11 cellular contexts compared by ENCODE assay signal in genomic region chr1:172697463-172698100, GRCh38. TPM values are rescaled to one million over a fixed set of nuclear protein-coding genes. Genes with fewer than 3 reads are reported as not detected.
DNase-seq lines count a peak whose midpoint lies in the region; ATAC-seq lines count a peak whose summit lies in the region.
"Had no signal": no experiment of that assay in that cellular context is flagged by ENCODE, and none has a peak within 500 bp of the region (broad histone marks: within the 10 kb centered on the region; RNA-seq: fewer than 3 reads in every experiment).

No MANE protein-coding gene starts in this region.

- peak overlapping the region; percentile 89 for H3K27ac Mint-ChIP-seq in activated naive CD4-positive, alpha-beta T cell treated with anti-CD3 and anti-CD28 coated beads for 36 hours
- peak overlapping the region; percentile 98 for H3K27ac Mint-ChIP-seq in activated naive CD8-positive, alpha-beta T cell treated with anti-CD3 and anti-CD28 coated beads, Interleukin-2, amount 50 U/mL, for 24 hours
- peak overlapping the region; percentile 89 for H3K27ac Mint-ChIP-seq in stimulated activated naive B cell treated with anti-CD40 and anti-IgM and Interleukin-4, amounts not matched to agents 10 μg/mL and 1 μg/mL and 100 μg/mL, for 72 hours

- no peaks in the 10 kb centered on the region for H3K36me3 Mint-ChIP-seq in activated naive CD4-positive, alpha-beta T cell treated with anti-CD3 and anti-CD28 coated beads for 36 hours (ENCODE audit: low read depth)
- peaks cover 11% of the 10 kb centered on the region for H3K36me3 Mint-ChIP-seq in activated naive CD8-positive, alpha-beta T cell treated with anti-CD3 and anti-CD28 coated beads, Interleukin-2, amount 50 U/mL, for 24 hours (ENCODE audit: low read depth)
- no peaks in the 10 kb centered on the region for H3K36me3 Mint-ChIP-seq in stimulated activated naive B cell treated with anti-CD40 and anti-IgM and Interleukin-4, amounts not matched to agents 10 μg/mL and 1 μg/mL and 100 μg/mL, for 72 hours

- peaks cover 53% of the 10 kb centered on the region for H3K4me1 Mint-ChIP-seq in activated naive CD4-positive, alpha-beta T cell treated with anti-CD3 and anti-CD28 coated beads for 36 hours (ENCODE audit: low read depth)
- H3K4me1 Mint-ChIP-seq in activated naive CD8-positive, alpha-beta T cell treated with anti-CD3 and anti-CD28 coated beads, Interleukin-2, amount 50 U/mL, for 24 hours: no peaks in the 10 kb centered on the region
- peaks cover 21 to 37% of the 10 kb centered on the region in 2 donors for H3K4me1 Mint-ChIP-seq in stimulated activated naive B cell treated with anti-CD40 and anti-IgM and Interleukin-4, amounts not matched to agents 10 μg/mL and 1 μg/mL and 100 μg/mL, for 72 hours

- ATAC-seq in activated naive CD8-positive, alpha-beta T cell treated with anti-CD3 and anti-CD28 coated beads, Interleukin-2, amount 50 U/mL, for 24 hours: peak; percentile 55
- peak; percentile 66 to 72 for ATAC-seq in stimulated activated naive B cell treated with anti-CD40 and anti-IgM and Interleukin-4, amounts not matched to agents 10 μg/mL and 1 μg/mL and 100 μg/mL, for 72 hours (replicated peaks)
- ATAC-seq in HG03457 (IDR thresholded peaks at IDR 0.05; ENCODE audit: unreplicated experiment): no peak

- H3K9me3 Mint-ChIP-seq in activated naive CD4-positive, alpha-beta T cell treated with anti-CD3 and anti-CD28 coated beads for 36 hours: no peaks in the 10 kb centered on the region
- peaks cover 10% of the 10 kb centered on the region for H3K9me3 Mint-ChIP-seq in activated naive CD8-positive, alpha-beta T cell treated with anti-CD3 and anti-CD28 coated beads, Interleukin-2, amount 50 U/mL, for 24 hours
- peaks cover 0 to 3% of the 10 kb centered on the region in 2 donors for H3K9me3 Mint-ChIP-seq in stimulated activated naive B cell treated with anti-CD40 and anti-IgM and Interleukin-4, amounts not matched to agents 10 μg/mL and 1 μg/mL and 100 μg/mL, for 72 hours

- no peaks in the 10 kb centered on the region for H3K27me3 Mint-ChIP-seq in activated naive CD4-positive, alpha-beta T cell treated with anti-CD3 and anti-CD28 coated beads for 36 hours (ENCODE audit: low read depth)
- no peaks in the 10 kb centered on the region for H3K27me3 Mint-ChIP-seq in activated naive CD8-positive, alpha-beta T cell treated with anti-CD3 and anti-CD28 coated beads, Interleukin-2, amount 50 U/mL, for 24 hours
- H3K27me3 Mint-ChIP-seq in stimulated activated naive B cell treated with anti-CD40 and anti-IgM and Interleukin-4, amounts not matched to agents 10 μg/mL and 1 μg/mL and 100 μg/mL, for 72 hours: no peaks in the 10 kb centered on the region

- intact Hi-C loops in activated naive CD4-positive, alpha-beta T cell treated with anti-CD3 and anti-CD28 coated beads for 36 hours (cut with micrococcal nuclease): loop anchor here (1.0 to 5.0 kb wide), 4 partner anchors 19 to 360 kb away; no protein-coding TSS in a partner anchor

- DNase-seq in activated naive CD4-positive, alpha-beta T cell treated with anti-CD3 and anti-CD28 coated beads for 36 hours: peak; percentile 41
- no peak for DNase-seq in activated naive CD4-positive, alpha-beta T cell treated with anti-CD3 and anti-CD28 coated beads, Interleukin-2, amount 50 U/mL, for 16 hours
- peak; percentile 30 for DNase-seq in NOMO-1 treated with dmso at 0.1 percent for 144 hours (lab: John Stamatoyannopoulos, UW; ENCODE audit: unreplicated experiment)
- no peak for DNase-seq in activated naive CD8-positive, alpha-beta T cell treated with anti-CD3 and anti-CD28 coated beads, Interleukin-2, amount 50 U/mL, for 24 hours
- DNase-seq in stimulated activated naive B cell treated with anti-CD40 and anti-IgM and Interleukin-4, amounts not matched to agents 10 μg/mL and 1 μg/mL and 100 μg/mL, for 72 hours: no peak
- no peak for DNase-seq in NCI-H1105 treated with DMSO at 0.1 percent for 48 hours (lab: John Stamatoyannopoulos, UW)
- DNase-seq in NCI-H524 treated with DMSO at 0.1 percent for 48 hours (lab: John Stamatoyannopoulos, UW): no peak
- DNase-seq: aorta, NCI-H1048, stomach had no signal

- CTCF ChIA-PET in activated naive CD4-positive, alpha-beta T cell treated with anti-CD3 and anti-CD28 coated beads for 36 hours (lab: Charles Lee): interaction anchor here (0.7 to 1.6 kb wide), 2 partner anchors 27 to 253 kb away, joined by 3 to 10 read pairs; no protein-coding TSS in a partner anchor

- peak overlapping the region; percentile 16 for H3K4me3 Mint-ChIP-seq in activated naive CD4-positive, alpha-beta T cell treated with anti-CD3 and anti-CD28 coated beads for 36 hours
- H3K4me3 Mint-ChIP-seq in activated naive CD8-positive, alpha-beta T cell treated with anti-CD3 and anti-CD28 coated beads, Interleukin-2, amount 50 U/mL, for 24 hours: peak overlapping the region; percentile 73
- peak overlapping the region; percentile 24 to 51 for H3K4me3 Mint-ChIP-seq in stimulated activated naive B cell treated with anti-CD40 and anti-IgM and Interleukin-4, amounts not matched to agents 10 μg/mL and 1 μg/mL and 100 μg/mL, for 72 hours

RNA-seq across cellular contexts. Expression of gene FASLG, which starts 38.7 kb away (rescaled TPM):
- under 1 TPM; 0.31 to 0.67 TPM for total RNA-seq in activated naive CD4-positive, alpha-beta T cell treated with anti-CD3 and anti-CD28 coated beads for 36 hours
- total RNA-seq: stomach had no signal

Comparison
In these comparisons a context has a peak if more than half of its experiments do, and no peak if none do; other contexts are left out.
1. DNase-seq: peak in activated naive CD4-positive, alpha-beta T cell treated with anti-CD3 and anti-CD28 coated beads for 36 hours (single experiment) and NOMO-1 treated with dmso at 0.1 percent for 144 hours (single experiment); none in activated naive CD4-positive, alpha-beta T cell treated with anti-CD3 and anti-CD28 coated beads, Interleukin-2, amount 50 U/mL, for 16 hours (single experiment), activated naive CD8-positive, alpha-beta T cell treated with anti-CD3 and anti-CD28 coated beads, Interleukin-2, amount 50 U/mL, for 24 hours (single experiment), stimulated activated naive B cell treated with anti-CD40 and anti-IgM and Interleukin-4, amounts not matched to agents 10 μg/mL and 1 μg/mL and 100 μg/mL, for 72 hours (single experiment), NCI-H1105 treated with DMSO at 0.1 percent for 48 hours (single experiment) and NCI-H524 treated with DMSO at 0.1 percent for 48 hours (single experiment).
2. H3K4me3 Mint-ChIP-seq: peak in every context shown above with its lines; median percentile 73 in activated naive CD8-positive, alpha-beta T cell treated with anti-CD3 and anti-CD28 coated beads, Interleukin-2, amount 50 U/mL, for 24 hours; 38 in stimulated activated naive B cell treated with anti-CD40 and anti-IgM and Interleukin-4, amounts not matched to agents 10 μg/mL and 1 μg/mL and 100 μg/mL, for 72 hours; 16 in activated naive CD4-positive, alpha-beta T cell treated with anti-CD3 and anti-CD28 coated beads for 36 hours.
3. Peak in every context shown above with its lines, with median percentiles within 50 percentile points of each other: H3K27ac Mint-ChIP-seq.